Comparison of ENCODE assay signal across 34 cellular contexts in genomic region chr7:78543976-78544375, GRCh38.
"Had no signal": no experiment of that assay in that cellular context is flagged by ENCODE, and none has a peak within 500 bp of the region (broad histone marks: within the 10 kb centered on the region; RNA-seq: fewer than 3 reads in every experiment).

No MANE protein-coding gene starts in this region.

- H3K4me1 ChIP-seq: Peyer's patch, SJSA1 had no signal

- H3K27ac ChIP-seq: brain microvascular endothelial cell, Peyer's patch, SJSA1 had no signal

- H3K9me3 ChIP-seq: MG63, Peyer's patch, SJSA1, SK-N-SH had no signal

- H3K36me3 ChIP-seq: brain microvascular endothelial cell, MG63, Peyer's patch, SJSA1 had no signal

- DNase-seq: activated B cell treated with CpG ODN at 0.5 μM for 24 hours; activated CD4-positive, alpha-beta memory T cell treated with anti-CD3 and anti-CD28 coated beads, Interleukin-2, amount 10 ng/mL, durations not matched to agents 7 days and 5 days; activated CD4-positive, alpha-beta T cell treated with anti-CD3 and anti-CD28 coated beads for 4 hours; activated CD4-positive, CD25-positive, alpha-beta regulatory T cell treated with anti-CD3 and anti-CD28 coated beads, Interleukin-2, amount 50 U/mL, for 72 hours; activated CD8-positive, alpha-beta memory T cell treated with anti-CD3 and anti-CD28 coated beads for 24 hours; activated CD8-positive, alpha-beta memory T cell treated with anti-CD3 and anti-CD28 coated beads, Interleukin-2, amount 10 ng/mL, durations not matched to agents 7 days and 5 days; activated CD8-positive, alpha-beta memory T cell treated with anti-CD3 and anti-CD28 coated beads, Interleukin-2, amount 50 U/mL, for 48 hours; activated effector memory CD4-positive, alpha-beta T cell treated with Interleukin-2 at 50 U/mL for 16 hours; activated naive CD4-positive, alpha-beta T cell treated with anti-CD3 and anti-CD28 coated beads, Interleukin-2, amount 50 U/mL, for 16 hours; activated naive CD8-positive, alpha-beta T cell treated with anti-CD3 and anti-CD28 coated beads for 36 hours; activated T-cell treated with anti-CD3 and anti-CD28 coated beads, Interleukin-2, amount 50 U/mL, for 48 hours; amniotic stem cell; aorta; brain microvascular endothelial cell; central memory CD4-positive, alpha-beta T cell; Karpas-422; KBM-7; MG63; MV-4-11; NCI-H1092; NCI-H1436 treated with DMSO at 0.1 percent for 48 hours; NCI-H1694 treated with DMSO at 0.1 percent for 48 hours; NCI-H2029; NCI-H446; NCI-H510A treated with DMSO at 0.1 percent for 48 hours; NCI-H526 treated with DMSO at 0.1 percent for 48 hours; NCI-H82; NK-92 treated with Interleukin-12 subunit alpha and Interleukin-12 subunit beta, amount 100 ng/mL, for 24 hours; PC-3; Peyer's patch; RPMI8226; SHP77 treated with DMSO at 0.1 percent for 48 hours; SK-N-SH had no signal

- ATAC-seq: activated CD8-positive, alpha-beta memory T cell treated with anti-CD3 and anti-CD28 coated beads, Interleukin-2, amount 10 ng/mL, durations not matched to agents 7 days and 5 days; PC-3 had no signal

- H3K4me2 ChIP-seq: SK-N-SH had no signal

- H3K4me3 ChIP-seq: MG63, Peyer's patch, SJSA1 had no signal

- H3K9ac ChIP-seq: SK-N-SH had no signal

- H3K27me3 ChIP-seq: brain microvascular endothelial cell, MG63, Peyer's patch, SJSA1 had no signal
